ENCODE assay signal across 8 cellular contexts in genomic region chr6:81451787-81452186, GRCh38.
A peak's percentile ranks its signal among the peaks of the same experiment; 100 is the strongest.
DNase-seq lines count a peak whose midpoint lies in the region; ATAC-seq lines count a peak whose summit lies in the region.

No MANE protein-coding gene starts in this region.

- DNase-seq in ELR (ENCODE audit: low read depth): peak; percentile 82
- DNase-seq in NCI-H2029 treated with DMSO at 0.1 percent for 48 hours (lab: John Stamatoyannopoulos, UW): peak; percentile 69
- DNase-seq in SKM-1 treated with dmso at 0.1 percent for 144 hours (lab: John Stamatoyannopoulos, UW; ENCODE audit: unreplicated experiment): no peak
- DNase-seq in H7: no peak
- DNase-seq in activated T-cell treated with anti-CD3 and anti-CD28 coated beads, Interleukin-2, amount 50 U/mL, for 1 hour: no peak
- DNase-seq in anterior cingulate cortex (lab: John Stamatoyannopoulos, UW): no peak

- ATAC-seq in GM21786 (IDR thresholded peaks at IDR 0.05; ENCODE audit: unreplicated experiment) (peak; percentile 98), esophagus mucosa (peak; percentile 50)

- no peak overlapping the region for H3K4me3 ChIP-seq in H7 (ENCODE audit: insufficient read depth, low read depth, low read length)

- no peaks in the 10 kb centered on the region for H3K27me3 ChIP-seq in H7 (ENCODE audit: control insufficient read depth, insufficient read depth, low read length)

- no peaks in the 10 kb centered on the region for H3K36me3 ChIP-seq in H7 (replicated peaks; ENCODE audit: control insufficient read depth, insufficient read depth, low read length)

Comparison
In these comparisons a context has a peak if more than half of its experiments do, and no peak if none do; other contexts are left out.
1. DNase-seq: peak in ELR (single experiment) and NCI-H2029 treated with DMSO at 0.1 percent for 48 hours (single experiment); none in SKM-1 treated with dmso at 0.1 percent for 144 hours (single experiment), H7 (single experiment), activated T-cell treated with anti-CD3 and anti-CD28 coated beads, Interleukin-2, amount 50 U/mL, for 1 hour (single experiment) and anterior cingulate cortex (0 of 58).